Comparison of ENCODE assay signal across 19 cellular contexts in genomic region chr10:78691301-78692030, GRCh38.
DNase-seq lines count a peak whose midpoint lies in the region; ATAC-seq and TF ChIP-seq lines count a peak whose summit lies in the region.
"Had no signal": no experiment of that assay in that cellular context is flagged by ENCODE, and none has a peak within 500 bp of the region (broad histone marks: within the 10 kb centered on the region; RNA-seq: fewer than 3 reads in every experiment).

No MANE protein-coding gene starts in this region.

- TF ChIP-seq CTCF in C4-2B (conservative IDR thresholded peaks at IDR 0.05) (no peak), mesothelial cell of epicardium (IDR thresholded peaks at IDR 0.05; ENCODE audit: unreplicated experiment) (no peak)

- H3K27ac ChIP-seq in C4-2B, result peak overlapping the region; percentile 4; the same call in 1 of the 2 replicates
- H3K27ac ChIP-seq: A549, RWPE1 had no signal

- no peaks in the 10 kb centered on the region for H3K36me3 Mint-ChIP-seq in mesothelial cell of epicardium
- H3K36me3 Mint-ChIP-seq in activated CD4-positive, alpha-beta T cell treated with anti-CD3 and anti-CD28 coated beads for 36 hours (ENCODE audit: low read depth), result no peaks in the 10 kb centered on the region

- intact Hi-C loops in activated CD4-positive, alpha-beta T cell treated with anti-CD3 and anti-CD28 coated beads for 36 hours (cut with DNase I, micrococcal nuclease), result no loop called here

- peaks cover 10% of the 10 kb centered on the region for H3K9me3 Mint-ChIP-seq in mesothelial cell of epicardium
- no peaks in the 10 kb centered on the region for H3K9me3 Mint-ChIP-seq in activated CD4-positive, alpha-beta T cell treated with anti-CD3 and anti-CD28 coated beads for 36 hours (ENCODE audit: low read depth)

- ATAC-seq in activated CD4-positive, alpha-beta T cell treated with anti-CD3 and anti-CD28 coated beads for 36 hours, result no peak
- ATAC-seq in HG02678 (IDR thresholded peaks at IDR 0.05; ENCODE audit: unreplicated experiment), result no peak
- ATAC-seq: A549 had no signal

- POLR2A ChIA-PET in activated CD4-positive, alpha-beta T cell treated with anti-CD3 and anti-CD28 coated beads for 36 hours (lab: Charles Lee), result no interaction called here

- DNase-seq in M059J (ENCODE audit: low read depth) (peak; percentile 47), ecto neural progenitor cell (ENCODE audit: low spot score) (peak; percentile 34), mesothelial cell of epicardium (ENCODE audit: low spot score in 2 of 2, unreplicated experiment in 2 of 2) (no peak), OCI-M2 (lab: John Stamatoyannopoulos, UW; ENCODE audit: unreplicated experiment) (no peak), OCI-M1 (lab: John Stamatoyannopoulos, UW) (no peak)
- DNase-seq in activated CD4-positive, alpha-beta T cell treated with anti-CD3 and anti-CD28 coated beads for 36 hours, result no peak
- DNase-seq: EL, Kasumi-1, MG63, NCI-H1436, NCI-H187 treated with DMSO at 0.1 percent for 48 hours, NCI-H2107, NCI-H446 treated with DMSO at 0.1 percent for 48 hours, SIG-M5 had no signal

- H3K27me3 Mint-ChIP-seq in mesothelial cell of epicardium (ENCODE audit: low read depth), result no peaks in the 10 kb centered on the region
- no peaks in the 10 kb centered on the region for H3K27me3 Mint-ChIP-seq in activated CD4-positive, alpha-beta T cell treated with anti-CD3 and anti-CD28 coated beads for 36 hours

- H3K4me3 Mint-ChIP-seq in mesothelial cell of epicardium, result no peak overlapping the region
- H3K4me3 Mint-ChIP-seq in activated CD4-positive, alpha-beta T cell treated with anti-CD3 and anti-CD28 coated beads for 36 hours, result no peak overlapping the region
- H3K4me3 Mint-ChIP-seq: B cell had no signal

- CTCF ChIA-PET in activated CD4-positive, alpha-beta T cell treated with anti-CD3 and anti-CD28 coated beads for 36 hours (lab: Charles Lee), result interaction anchor here (0.6 to 1.1 kb wide), 3 partner anchors 15 to 644 kb away, joined by 3 read pairs; no protein-coding TSS in a partner anchor

- peak overlapping the region; percentile 8 for H3K27ac Mint-ChIP-seq in mesothelial cell of epicardium
- no peak overlapping the region for H3K27ac Mint-ChIP-seq in activated CD4-positive, alpha-beta T cell treated with anti-CD3 and anti-CD28 coated beads for 36 hours
- H3K27ac Mint-ChIP-seq: B cell had no signal

- H3K4me1 Mint-ChIP-seq in mesothelial cell of epicardium, result peaks cover 22% of the 10 kb centered on the region
- H3K4me1 Mint-ChIP-seq in activated CD4-positive, alpha-beta T cell treated with anti-CD3 and anti-CD28 coated beads for 36 hours, result no peaks in the 10 kb centered on the region
- H3K4me1 Mint-ChIP-seq: B cell had no signal

Comparison
In these comparisons a context has a peak if more than half of its experiments do, and no peak if none do; other contexts are left out.
1. DNase-seq: peak in M059J (single experiment) and ecto neural progenitor cell (single experiment); none in mesothelial cell of epicardium (0 of 2), activated CD4-positive, alpha-beta T cell treated with anti-CD3 and anti-CD28 coated beads for 36 hours (single experiment), OCI-M2 (single experiment) and OCI-M1 (single experiment).